ENCODE assay signal across 13 cellular contexts in genomic region chr6:137921823-137922222, GRCh38. TPM values are rescaled to one million over a fixed set of nuclear protein-coding genes. Genes with fewer than 3 reads are reported as not detected.
DNase-seq lines count a peak whose midpoint lies in the region; ATAC-seq, FAIRE-seq and TF ChIP-seq lines count a peak whose summit lies in the region.
"Had no signal": no experiment of that assay in that cellular context is flagged by ENCODE, and none has a peak within 500 bp of the region (broad histone marks: within the 10 kb centered on the region; RNA-seq: fewer than 3 reads in every experiment).

No MANE protein-coding gene starts in this region.

- no peaks in the 10 kb centered on the region for H4K20me1 ChIP-seq in DND-41 (ENCODE audit: insufficient read depth, low read length)

- H3K9me3 ChIP-seq in DND-41 (ENCODE audit: insufficient read depth, low read length, severe bottlenecking) = no peaks in the 10 kb centered on the region
- H3K9me3 ChIP-seq in pancreas = no peaks in the 10 kb centered on the region
- H3K9me3 ChIP-seq: suprapubic skin had no signal

- no peak overlapping the region for H3K4me2 ChIP-seq in DND-41 (ENCODE audit: insufficient read depth, low read length)

- ATAC-seq in DND-41 (ENCODE audit: insufficient read depth, low read depth) (no peak), GM19043 (IDR thresholded peaks at IDR 0.05; ENCODE audit: low read depth, unreplicated experiment) (peak; percentile 49), HG03196 (IDR thresholded peaks at IDR 0.05; ENCODE audit: unreplicated experiment) (peak; percentile 48), pancreas (no peak)

- FAIRE-seq in H54 (lab: Jason Lieb, UNC) = no peak
- FAIRE-seq in pancreas (lab: Jason Lieb, UNC) = no peak
- FAIRE-seq: bronchial epithelial cell had no signal

- intact Hi-C loops in pancreas (cut with DNase I) = loop anchor here in 1 of 3 donors (10.0 kb wide), 1 partner anchor 47 kb away; no protein-coding TSS in a partner anchor

- TF ChIP-seq POLR2A in H54 (IDR thresholded peaks at IDR 0.05; ENCODE audit: low read depth, low read length) = no peak

- no peak overlapping the region for H2AFZ ChIP-seq in DND-41 (ENCODE audit: low read depth, low read length)

- no peaks in the 10 kb centered on the region for H3K79me2 ChIP-seq in DND-41 (ENCODE audit: insufficient read depth, low read length)

- DNase-seq in DND-41 (no peak), epithelial cell of esophagus (ENCODE audit: low read depth) (no peak), NCI-H1105 (lab: John Stamatoyannopoulos, UW) (no peak), H54 (ENCODE audit: insufficient read length, low spot score) (no peak), pancreas (no peak), NCI-H774 (lab: John Stamatoyannopoulos, UW) (no peak)
- DNase-seq: glutamatergic neuron, NCI-H1417 had no signal

- H3K27ac ChIP-seq in DND-41 (ENCODE audit: low read length) (no peak overlapping the region), pancreas (no peak overlapping the region)
- H3K27ac ChIP-seq: RWPE1, suprapubic skin had no signal

- WGBS in pancreas, 2 donors = 84 to 86% methylated on average over 5 of the region's 5 CpGs

- H3K4me3 ChIP-seq in DND-41 (ENCODE audit: low read depth in 1 of 2, low read length in 2 of 2) = no peak overlapping the region
- H3K4me3 ChIP-seq in epithelial cell of esophagus (ENCODE audit: low read length) = no peak overlapping the region
- H3K4me3 ChIP-seq in pancreas = no peak overlapping the region
- H3K4me3 ChIP-seq: suprapubic skin had no signal

- TF ChIP-seq CTCF in DND-41 (IDR thresholded peaks at IDR 0.05; ENCODE audit: borderline replicate concordance, extremely low read depth, low read length, poor library complexity, severe bottlenecking) = peak; percentile 8
- peak; percentile 25 for TF ChIP-seq CTCF in epithelial cell of esophagus (IDR thresholded peaks at IDR 0.05; ENCODE audit: insufficient read depth, low read depth, low read length, missing control alignments)
- no peak for TF ChIP-seq CTCF in pancreas (IDR thresholded peaks at IDR 0.05)

- H3K4me1 ChIP-seq in DND-41 (ENCODE audit: insufficient read depth, low read length) (peaks cover 18% of the 10 kb centered on the region), pancreas (peaks cover 0 to 6% (median 0%) of the 10 kb centered on the region in 3 donors)

- H3K36me3 ChIP-seq in DND-41 (ENCODE audit: insufficient read depth, low read length) (no peaks in the 10 kb centered on the region), pancreas (no peaks in the 10 kb centered on the region)
- H3K36me3 ChIP-seq: suprapubic skin had no signal

- H3K9ac ChIP-seq in DND-41 (ENCODE audit: low read depth, low read length) = no peak overlapping the region

- H3K27me3 ChIP-seq in DND-41 (ENCODE audit: insufficient read depth, low read length, poor library complexity) (no peaks in the 10 kb centered on the region), pancreas (no peaks in the 10 kb centered on the region)
- H3K27me3 ChIP-seq: suprapubic skin had no signal

RNA-seq across cellular contexts. Expression of gene TNFAIP3, which starts 54.8 kb away (rescaled TPM):
- 10 to 100 TPM in 5 of 6 donors, 1 to 10 TPM in 1; 9.3 to 59.2 (median 13.5) TPM for total RNA-seq in pancreas
- polyA plus RNA-seq in pancreas = 10 to 100 TPM; 13.9 to 14.5 TPM

Comparison
In these comparisons a context has a peak if more than half of its experiments do, and no peak if none do; other contexts are left out.
1. ATAC-seq: peak in GM19043 (single experiment) and HG03196 (single experiment); none in DND-41 (single experiment) and pancreas (0 of 4).
2. CTCF ChIP-seq: peak in DND-41 (single experiment) and epithelial cell of esophagus (single experiment); none in pancreas (0 of 4).